In genomic region chr21:41926807-41927171, GRCh38 we compare ENCODE assay signal across 8 cellular contexts. TPM values are rescaled to one million over a fixed set of nuclear protein-coding genes. Genes with fewer than 3 reads are reported as not detected.
A peak's percentile ranks its signal among the peaks of the same experiment; 100 is the strongest.
DNase-seq lines count a peak whose midpoint lies in the region; ATAC-seq and TF ChIP-seq lines count a peak whose summit lies in the region.

No MANE protein-coding gene starts in this region.

- DNase-seq in activated CD4-positive, alpha-beta T cell treated with anti-CD3 and anti-CD28 coated beads, Interleukin-2, amount 10 ng/mL, durations not matched to agents 7 days and 5 days: no peak
- DNase-seq in activated CD4-positive, alpha-beta T cell treated with anti-CD3 and anti-CD28 coated beads for 48 hours: no peak
- DNase-seq in activated CD8-positive, alpha-beta T cell treated with anti-CD3 and anti-CD28 coated beads for 36 hours: no peak
- no peak for DNase-seq in thoracic aorta (ENCODE audit: low spot score)
- DNase-seq in NCI-H2196 (lab: John Stamatoyannopoulos, UW; ENCODE audit: unreplicated experiment): no peak
- no peak for DNase-seq in stimulated activated CD4-positive, alpha-beta T cell treated with anti-CD3 and anti-CD28 coated beads, Interleukin-4, amount 100 ng/mL, for 4 hours
- DNase-seq in MG63: no peak

- intact Hi-C loops in activated CD8-positive, alpha-beta T cell treated with anti-CD3 and anti-CD28 coated beads for 36 hours (cut with micrococcal nuclease): no loop called here

- no peaks in the 10 kb centered on the region for H3K36me3 ChIP-seq in thoracic aorta
- peaks cover 7% of the 10 kb centered on the region for H3K36me3 ChIP-seq in MG63

- no peaks in the 10 kb centered on the region for H3K27me3 Mint-ChIP-seq in activated CD4-positive, alpha-beta T cell treated with anti-CD3 and anti-CD28 coated beads, Interleukin-2, amount 10 ng/mL, durations not matched to agents 7 days and 5 days
- no peaks in the 10 kb centered on the region for H3K27me3 Mint-ChIP-seq in activated CD8-positive, alpha-beta T cell treated with anti-CD3 and anti-CD28 coated beads for 36 hours

- H3K27ac ChIP-seq in layer of hippocampus (ENCODE audit: low read depth, low read length) (peak overlapping the region; percentile 59), thoracic aorta (peak overlapping the region; percentile 89 to 97)

- peak overlapping the region; percentile 90 for H3K4me3 Mint-ChIP-seq in activated CD4-positive, alpha-beta T cell treated with anti-CD3 and anti-CD28 coated beads, Interleukin-2, amount 10 ng/mL, durations not matched to agents 7 days and 5 days
- H3K4me3 Mint-ChIP-seq in activated CD8-positive, alpha-beta T cell treated with anti-CD3 and anti-CD28 coated beads for 36 hours: peak overlapping the region; percentile 85

- CTCF ChIA-PET in activated CD4-positive, alpha-beta T cell treated with anti-CD3 and anti-CD28 coated beads, Interleukin-2, amount 10 ng/mL, durations not matched to agents 7 days and 5 days (lab: Charles Lee): interaction anchor here (1.2 to 2.2 kb wide), 4 partner anchors 15 to 190 kb away, joined by 3 to 5 read pairs (median 4); no protein-coding TSS in a partner anchor
- CTCF ChIA-PET in activated CD8-positive, alpha-beta T cell treated with anti-CD3 and anti-CD28 coated beads for 36 hours (lab: Charles Lee): interaction anchor here (0.7 to 1.6 kb wide), 5 partner anchors 31 to 182 kb away, joined by 3 to 4 read pairs (median 3); no protein-coding TSS in a partner anchor

- peak overlapping the region; percentile 99 for H3K27ac Mint-ChIP-seq in activated CD4-positive, alpha-beta T cell treated with anti-CD3 and anti-CD28 coated beads, Interleukin-2, amount 10 ng/mL, durations not matched to agents 7 days and 5 days
- H3K27ac Mint-ChIP-seq in activated CD8-positive, alpha-beta T cell treated with anti-CD3 and anti-CD28 coated beads for 36 hours: peak overlapping the region; percentile 96

- H3K4me1 Mint-ChIP-seq in activated CD4-positive, alpha-beta T cell treated with anti-CD3 and anti-CD28 coated beads, Interleukin-2, amount 10 ng/mL, durations not matched to agents 7 days and 5 days: peaks cover 64% of the 10 kb centered on the region
- peaks cover 47% of the 10 kb centered on the region for H3K4me1 Mint-ChIP-seq in activated CD8-positive, alpha-beta T cell treated with anti-CD3 and anti-CD28 coated beads for 36 hours (ENCODE audit: low read depth)

- TF ChIP-seq CTCF in activated CD8-positive, alpha-beta T cell treated with anti-CD3 and anti-CD28 coated beads for 36 hours (IDR thresholded peaks at IDR 0.05): no peak
- no peak for TF ChIP-seq CTCF in thoracic aorta (IDR thresholded peaks at IDR 0.05)

- H3K9me3 ChIP-seq in thoracic aorta (no peaks in the 10 kb centered on the region), MG63 (no peaks in the 10 kb centered on the region)

- peak; percentile 18 for ATAC-seq in activated CD8-positive, alpha-beta T cell treated with anti-CD3 and anti-CD28 coated beads for 36 hours
- ATAC-seq in thoracic aorta (ENCODE audit: insufficient number of reproducible peaks, low FRiP score, low read depth): no peak

- POLR2A ChIA-PET in activated CD4-positive, alpha-beta T cell treated with anti-CD3 and anti-CD28 coated beads, Interleukin-2, amount 10 ng/mL, durations not matched to agents 7 days and 5 days (lab: Charles Lee): interaction anchor here (0.6 to 0.7 kb wide), 2 partner anchors 24 to 346 kb away, joined by 3 read pairs; no protein-coding TSS in a partner anchor
- POLR2A ChIA-PET in activated CD8-positive, alpha-beta T cell treated with anti-CD3 and anti-CD28 coated beads for 36 hours (lab: Charles Lee): interaction anchor here (0.6 to 2.5 kb wide), 5 partner anchors 14 to 182 kb away, joined by 3 to 6 read pairs (median 3); partner anchors contain the start of gene UMODL1

- H3K36me3 Mint-ChIP-seq in activated CD4-positive, alpha-beta T cell treated with anti-CD3 and anti-CD28 coated beads, Interleukin-2, amount 10 ng/mL, durations not matched to agents 7 days and 5 days (ENCODE audit: low read depth): peaks cover 2% of the 10 kb centered on the region
- no peaks in the 10 kb centered on the region for H3K36me3 Mint-ChIP-seq in activated CD8-positive, alpha-beta T cell treated with anti-CD3 and anti-CD28 coated beads for 36 hours (ENCODE audit: low read depth)

- no peaks in the 10 kb centered on the region for H3K9me3 Mint-ChIP-seq in activated CD4-positive, alpha-beta T cell treated with anti-CD3 and anti-CD28 coated beads, Interleukin-2, amount 10 ng/mL, durations not matched to agents 7 days and 5 days
- H3K9me3 Mint-ChIP-seq in activated CD8-positive, alpha-beta T cell treated with anti-CD3 and anti-CD28 coated beads for 36 hours: no peaks in the 10 kb centered on the region

- H3K27me3 ChIP-seq in layer of hippocampus (ENCODE audit: control insufficient read depth, insufficient read depth, low read length) (no peaks in the 10 kb centered on the region), thoracic aorta (replicated peaks; ENCODE audit: insufficient read depth) (no peaks in the 10 kb centered on the region), MG63 (no peaks in the 10 kb centered on the region)

- H3K4me3 ChIP-seq in thoracic aorta: peak overlapping the region; percentile 64
- no peak overlapping the region for H3K4me3 ChIP-seq in MG63

- peaks cover 32 to 64% of the 10 kb centered on the region in 2 donors for H3K4me1 ChIP-seq in thoracic aorta (ENCODE audit: control insufficient read depth in 1 of 2, low read depth in 2 of 2)

RNA-seq across cellular contexts. Expression of gene C2CD2, which starts 27.0 kb away (rescaled TPM):
- total RNA-seq in activated CD4-positive, alpha-beta T cell treated with anti-CD3 and anti-CD28 coated beads, Interleukin-2, amount 10 ng/mL, durations not matched to agents 7 days and 5 days: 1 to 10 TPM; 7.0 to 8.8 TPM
- 1 to 10 TPM; 6.2 to 7.1 TPM for total RNA-seq in activated CD8-positive, alpha-beta T cell treated with anti-CD3 and anti-CD28 coated beads for 36 hours
- total RNA-seq in thoracic aorta: 10 to 100 TPM; 59.5 to 77.3 TPM
- 9.7 and 13.8 TPM in 2 replicates for total RNA-seq in MG63 (2014; rRNA removed; shearing (Covaris generic); ENCODE audit: low replicate concordance)

RNA-seq across cellular contexts. Expression of gene PRDM15, which starts 47.6 kb away (rescaled TPM):
- total RNA-seq in activated CD4-positive, alpha-beta T cell treated with anti-CD3 and anti-CD28 coated beads, Interleukin-2, amount 10 ng/mL, durations not matched to agents 7 days and 5 days: 10 to 100 TPM in 1 of 2 experiments, 1 to 10 TPM in 1; 10.0 to 10.3 TPM
- total RNA-seq in activated CD8-positive, alpha-beta T cell treated with anti-CD3 and anti-CD28 coated beads for 36 hours: 10 to 100 TPM; 13.2 to 14.5 TPM
- total RNA-seq in thoracic aorta: 10 to 100 TPM in 1 of 2 donors, 1 to 10 TPM in 1; 9.0 to 14.9 TPM
- total RNA-seq in MG63 (2014; rRNA removed; shearing (Covaris generic); ENCODE audit: low replicate concordance): 3.3 and 7.8 TPM in 2 replicates
